In the genomic region with DNA sequence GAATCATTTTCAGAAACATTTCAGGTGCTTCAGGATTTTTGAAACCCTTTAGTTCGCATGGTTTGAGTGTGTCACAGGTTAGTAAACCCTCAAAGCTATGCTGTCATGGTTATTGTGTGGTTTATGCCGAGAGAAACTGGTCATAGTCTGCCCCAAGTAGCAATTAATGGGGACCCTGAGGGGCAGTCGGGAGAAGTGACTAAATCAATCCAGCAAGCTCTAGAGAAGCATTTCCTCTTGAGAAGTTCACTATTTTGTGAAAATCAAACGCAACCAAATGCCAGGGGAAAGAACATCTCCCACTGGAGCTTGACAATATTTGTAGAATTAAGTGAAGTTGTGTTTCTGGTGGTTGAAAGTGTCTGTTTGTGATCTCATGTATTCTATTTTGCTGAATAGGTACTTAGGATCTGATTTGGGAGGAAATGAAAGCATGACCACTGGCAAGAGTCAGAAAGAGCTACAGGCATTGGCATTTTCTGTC, we compare ENCODE assay signal across 9 cellular contexts.
A peak's percentile ranks its signal among the peaks of the same experiment; 100 is the strongest.
DNase-seq lines count a peak whose midpoint lies in the region; ATAC-seq lines count a peak whose summit lies in the region.
"Had no signal": no experiment of that assay in that cellular context is flagged by ENCODE, and none has a peak within 500 bp of the region (broad histone marks: within the 10 kb centered on the region; RNA-seq: fewer than 3 reads in every experiment).

No MANE protein-coding gene starts in this region.

- no peaks in the 10 kb centered on the region for H3K36me3 Mint-ChIP-seq in stimulated activated naive B cell treated with anti-CD40 and anti-IgM and Interleukin-4, amounts not matched to agents 10 μg/mL and 1 μg/mL and 100 μg/mL, for 72 hours

- no peaks in the 10 kb centered on the region for H3K9me3 Mint-ChIP-seq in stimulated activated naive B cell treated with anti-CD40 and anti-IgM and Interleukin-4, amounts not matched to agents 10 μg/mL and 1 μg/mL and 100 μg/mL, for 72 hours

- peaks cover 62 to 74% of the 10 kb centered on the region in 2 donors for H3K4me1 Mint-ChIP-seq in stimulated activated naive B cell treated with anti-CD40 and anti-IgM and Interleukin-4, amounts not matched to agents 10 μg/mL and 1 μg/mL and 100 μg/mL, for 72 hours

- H3K27me3 Mint-ChIP-seq in stimulated activated naive B cell treated with anti-CD40 and anti-IgM and Interleukin-4, amounts not matched to agents 10 μg/mL and 1 μg/mL and 100 μg/mL, for 72 hours = no peaks in the 10 kb centered on the region

- peak overlapping the region; percentile 43 for H3K27ac Mint-ChIP-seq in stimulated activated naive B cell treated with anti-CD40 and anti-IgM and Interleukin-4, amounts not matched to agents 10 μg/mL and 1 μg/mL and 100 μg/mL, for 72 hours

- DNase-seq in stimulated activated naive B cell treated with anti-CD40 and anti-IgM and Interleukin-4, amounts not matched to agents 10 μg/mL and 1 μg/mL and 100 μg/mL, for 72 hours = peak; percentile 27
- no peak for DNase-seq in COR-L47 (lab: John Stamatoyannopoulos, UW)
- DNase-seq in NCI-H2196 (lab: John Stamatoyannopoulos, UW; ENCODE audit: unreplicated experiment) = no peak
- no peak for DNase-seq in NCI-H774 (lab: John Stamatoyannopoulos, UW)
- no peak for DNase-seq in COLO829 (ENCODE audit: low spot score)
- DNase-seq: Right ventricle myocardium superior had no signal

- peak overlapping the region; percentile 15 to 39 for H3K4me3 Mint-ChIP-seq in stimulated activated naive B cell treated with anti-CD40 and anti-IgM and Interleukin-4, amounts not matched to agents 10 μg/mL and 1 μg/mL and 100 μg/mL, for 72 hours

- peak; percentile 65 for ATAC-seq in GM18909 (IDR thresholded peaks at IDR 0.05; ENCODE audit: poor library complexity, unreplicated experiment)
- ATAC-seq in HG02623 (IDR thresholded peaks at IDR 0.05; ENCODE audit: unreplicated experiment) = peak; percentile 48
- peak; percentile 38 for ATAC-seq in HG03571 (IDR thresholded peaks at IDR 0.05; ENCODE audit: unreplicated experiment)
- ATAC-seq in stimulated activated naive B cell treated with anti-CD40 and anti-IgM and Interleukin-4, amounts not matched to agents 10 μg/mL and 1 μg/mL and 100 μg/mL, for 72 hours (replicated peaks) = peak; percentile 66 to 74
